Comparison of ENCODE assay signal across 1 cellular context in genomic region chr2:43831438-43832294, GRCh38.
TF ChIP-seq lines count a peak whose summit lies in the region.

No MANE protein-coding gene starts in this region.

TF ChIP-seq in H1, 55 proteins besides CTCF, POLR2A, EP300 and RAD21:
- no peak for TF ChIP-seq TBP (IDR thresholded peaks at IDR 0.05; ENCODE audit: low read depth, low read length)
- TF ChIP-seq E2F6 (IDR thresholded peaks at IDR 0.05): no peak
- no peak for TF ChIP-seq SAP30 (IDR thresholded peaks at IDR 0.05; ENCODE audit: insufficient read depth, insufficient replicate concordance, low read length)
- no peak for TF ChIP-seq EGR1 (IDR thresholded peaks at IDR 0.05; ENCODE audit: borderline replicate concordance, low read depth, low read length)
- no peak for TF ChIP-seq HDAC6 (IDR thresholded peaks at IDR 0.05; ENCODE audit: low read depth, low read length)
- TF ChIP-seq TEAD4 (IDR thresholded peaks at IDR 0.05; ENCODE audit: low read depth, low read length): no peak
- no peak for TF ChIP-seq SUZ12 (IDR thresholded peaks at IDR 0.05; ENCODE audit: low read length)
- no peak for TF ChIP-seq GABPA (IDR thresholded peaks at IDR 0.05; ENCODE audit: borderline replicate concordance, insufficient read depth, low read length)
- TF ChIP-seq POU5F1 (IDR thresholded peaks at IDR 0.05; ENCODE audit: low read depth, low read length): no peak
- TF ChIP-seq ZNF274 (IDR thresholded peaks at IDR 0.05; ENCODE audit: borderline replicate concordance, extremely low read depth, low read length): no peak
- no peak for TF ChIP-seq JUN (IDR thresholded peaks at IDR 0.05; ENCODE audit: low read depth, low read length)
- no peak for TF ChIP-seq USF2 (IDR thresholded peaks at IDR 0.05; ENCODE audit: low read length)
TF ChIP-seq in H1: peak in this region for 0.
